Comparison of ENCODE assay signal across 10 cellular contexts in the genomic region with DNA sequence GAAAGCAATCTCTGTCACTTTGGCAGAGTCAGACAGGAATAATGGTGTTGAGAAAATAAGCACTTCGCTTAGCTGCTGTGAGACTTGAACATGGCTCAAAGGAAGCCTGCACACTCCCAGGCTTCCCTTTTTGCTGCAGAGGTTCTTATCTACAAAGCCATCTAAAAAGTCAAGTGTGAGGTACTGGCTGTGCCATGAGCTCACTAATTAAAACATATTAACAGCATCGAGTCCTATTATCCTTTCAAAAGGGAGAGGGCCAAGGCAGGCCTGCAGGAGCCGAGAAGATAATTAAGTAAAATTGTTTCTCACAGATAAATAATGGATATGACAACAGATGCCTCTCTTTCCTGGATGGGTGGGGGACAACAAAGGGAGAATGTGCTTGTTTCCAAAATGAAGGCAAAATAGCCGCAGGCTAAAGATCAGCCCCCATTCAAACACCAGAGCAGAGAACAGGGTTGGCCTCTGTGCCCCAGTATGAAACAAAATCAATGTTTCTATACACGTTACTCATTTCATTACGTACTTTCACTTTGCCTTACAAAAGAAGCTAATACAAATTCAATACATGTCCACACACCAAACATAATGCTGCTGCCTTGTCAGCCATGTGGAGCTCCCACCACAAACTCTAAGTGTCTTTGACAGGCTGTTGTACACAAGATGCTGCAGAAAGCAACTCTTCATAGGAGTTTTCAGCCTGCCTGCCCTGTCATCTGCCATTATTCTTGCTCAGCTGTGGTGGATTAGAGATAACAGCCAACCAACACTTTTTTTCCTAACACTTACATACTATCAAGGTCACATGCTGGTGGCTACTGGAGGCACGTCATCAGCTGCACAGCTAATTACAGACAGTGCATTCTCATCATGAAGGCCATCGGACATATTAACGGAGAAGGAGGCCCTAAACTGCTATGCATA. TPM values are rescaled to one million over a fixed set of nuclear protein-coding genes. Genes with fewer than 3 reads are reported as not detected.
DNase-seq lines count a peak whose midpoint lies in the region; FAIRE-seq and TF ChIP-seq lines count a peak whose summit lies in the region.
"Had no signal": no experiment of that assay in that cellular context is flagged by ENCODE, and none has a peak within 500 bp of the region (broad histone marks: within the 10 kb centered on the region; RNA-seq: fewer than 3 reads in every experiment).

No MANE protein-coding gene starts in this region.

- H3K4me1 ChIP-seq in cardiac muscle cell (ENCODE audit: low read depth), result peaks cover 49% of the 10 kb centered on the region
- peaks cover 11% of the 10 kb centered on the region for H3K4me1 ChIP-seq in testis

- no peak for FAIRE-seq in frontal cortex (lab: Jason Lieb, UNC)
- FAIRE-seq: HTR-8/SVneo had no signal

- no peaks in the 10 kb centered on the region for H3K27me3 ChIP-seq in cardiac muscle cell
- no peaks in the 10 kb centered on the region for H3K27me3 ChIP-seq in testis

- TF ChIP-seq POLR2A in testis (IDR thresholded peaks at IDR 0.05), result no peak

- DNase-seq in cardiac muscle cell (ENCODE audit: low read depth in 1 of 2, low spot score in 1 of 2), result peak; percentile 4 to 59
- no peak for DNase-seq in cardiac septum (ENCODE audit: low spot score)
- DNase-seq in SK-MEL-5 (ENCODE audit: low read depth, low spot score), result peak; percentile 95
- DNase-seq in glutamatergic neuron, result peak; percentile 16
- peak; percentile 15 for DNase-seq in testis
- no peak for DNase-seq in NCI-H526 (lab: John Stamatoyannopoulos, UW)
- no peak for DNase-seq in mucosa of gallbladder (ENCODE audit: low spot score)
- DNase-seq in frontal cortex (ENCODE audit: low spot score in 2 of 2), result no peak
- DNase-seq: left colon had no signal

- H3K27ac ChIP-seq in cardiac muscle cell (peak overlapping the region; percentile 77), testis (no peak overlapping the region)

- TF ChIP-seq CTCF in cardiac muscle cell (IDR thresholded peaks at IDR 0.05; ENCODE audit: low read depth, low read length) (no peak), glutamatergic neuron (IDR thresholded peaks at IDR 0.05; ENCODE audit: partially characterized antibody, unreplicated experiment) (no peak), testis (IDR thresholded peaks at IDR 0.05) (no peak)

- H3K4me1 Mint-ChIP-seq in glutamatergic neuron (ENCODE audit: low read depth, unreplicated experiment), result peaks cover 47% of the 10 kb centered on the region

- WGBS in testis, 2 donors, result 44 to 45% methylated on average over 9 of the region's 9 CpGs

- no peaks in the 10 kb centered on the region for H3K36me3 ChIP-seq in cardiac muscle cell
- no peaks in the 10 kb centered on the region for H3K36me3 ChIP-seq in testis (ENCODE audit: low read depth, missing control alignments)

- H3K9me3 ChIP-seq in cardiac muscle cell (ENCODE audit: low read depth) (no peaks in the 10 kb centered on the region), testis (no peaks in the 10 kb centered on the region)

- H3K36me3 Mint-ChIP-seq in glutamatergic neuron (ENCODE audit: unreplicated experiment), result no peaks in the 10 kb centered on the region

- peak overlapping the region; percentile 96 for H3K27ac Mint-ChIP-seq in glutamatergic neuron (ENCODE audit: unreplicated experiment)

- intact Hi-C loops in cardiac septum (cut with DNase I) (no loop called here), testis (cut with DNase I; ENCODE audit: low total_unique reads) (no loop called here)

- in situ Hi-C loops in SK-MEL-5 (cut with HindIII; ENCODE audit: low pct_unique_long_range_greater_than_20kb, low sequenced_read_pairs), result no loop called here

- H3K27me3 Mint-ChIP-seq in glutamatergic neuron (ENCODE audit: unreplicated experiment), result no peaks in the 10 kb centered on the region

- no peak overlapping the region for H3K4me3 ChIP-seq in cardiac muscle cell
- no peak overlapping the region for H3K4me3 ChIP-seq in testis

- peaks cover 4% of the 10 kb centered on the region for H3K9me3 Mint-ChIP-seq in glutamatergic neuron (ENCODE audit: unreplicated experiment)

- H3K4me3 Mint-ChIP-seq in glutamatergic neuron (ENCODE audit: unreplicated experiment), result peak overlapping the region; percentile 57

RNA-seq across cellular contexts. Expression of gene ELAPOR2, which starts 55.3 kb away (rescaled TPM):
- total RNA-seq in cardiac muscle cell (35.8 and 39.1 TPM in 2 replicates), cardiac septum (8.9 TPM), glutamatergic neuron (ENCODE audit: unreplicated experiment) (122 TPM), testis (10 to 100 TPM in 1 of 2 donors, 1 to 10 TPM in 1; 7.8 to 22.6 TPM), mucosa of gallbladder (10.9 TPM), frontal cortex (21.6 TPM)
- polyA plus RNA-seq in cardiac muscle cell (50.6 and 70.7 TPM in 2 replicates), testis (ENCODE audit: insufficient read depth, low read depth, low replicate concordance) (26.4 TPM)
- 6.3 and 8.0 TPM in 2 replicates for total RNA-seq in SK-MEL-5 (2014; rRNA removed; shearing (Covaris generic))
- polyA plus RNA-seq in SK-MEL-5 (2015; cell fraction: cytosol; rRNA removed), result 4.4 and 5.6 TPM in 2 replicates
- 7.9 and 8.9 TPM in 2 replicates for polyA plus RNA-seq in SK-MEL-5 (2015; cell fraction: nucleus; rRNA removed)

Comparison
In these comparisons a context has a peak if more than half of its experiments do, and no peak if none do; other contexts are left out.
1. DNase-seq: peak in cardiac muscle cell (2 of 2), SK-MEL-5 (single experiment), glutamatergic neuron (single experiment) and testis (single experiment); none in cardiac septum (single experiment), NCI-H526 (0 of 2), mucosa of gallbladder (single experiment) and frontal cortex (0 of 2).